In genomic region chr14:74301594-74302159, GRCh38 we compare ENCODE assay signal across 8 cellular contexts. TPM values are rescaled to one million over a fixed set of nuclear protein-coding genes. Genes with fewer than 3 reads are reported as not detected.
A peak's percentile ranks its signal among the peaks of the same experiment; 100 is the strongest.
DNase-seq lines count a peak whose midpoint lies in the region; ATAC-seq and TF ChIP-seq lines count a peak whose summit lies in the region.

No MANE protein-coding gene starts in this region.

- peak overlapping the region in 1 of 2 donors; percentile 81 for H3K9ac ChIP-seq in mucosa of rectum (ENCODE audit: low read depth in 1 of 2, low read length in 2 of 2)

- H3K9me3 ChIP-seq in right atrium auricular region, result no peaks in the 10 kb centered on the region
- no peaks in the 10 kb centered on the region for H3K9me3 ChIP-seq in mucosa of rectum (ENCODE audit: control insufficient read depth in 2 of 2, low read length in 2 of 2)

- H3K4me1 ChIP-seq in right atrium auricular region (peaks cover 0 to 28% of the 10 kb centered on the region in 2 donors), mucosa of rectum (ENCODE audit: control insufficient read depth in 2 of 2, insufficient read depth in 2 of 2, low read length in 2 of 2) (peaks cover 4 to 8% of the 10 kb centered on the region in 2 donors)

- DNase-seq in right atrium auricular region (ENCODE audit: low spot score), result no peak
- no peak for DNase-seq in Right ventricle myocardium superior
- DNase-seq in cardiac fibroblast (ENCODE audit: low read depth in 2 of 2), result no peak
- no peak for DNase-seq in activated effector memory CD4-positive, alpha-beta T cell treated with Interleukin-2 at 50 U/mL for 16 hours
- DNase-seq in iPS-NIHi7 (ENCODE audit: extremely low spot score), result no peak
- no peak for DNase-seq in NCI-H1694 (lab: John Stamatoyannopoulos, UW)
- no peak for DNase-seq in putamen (ENCODE audit: low spot score)

- peak overlapping the region; percentile 86 to 90 for H3K4me3 ChIP-seq in right atrium auricular region
- H3K4me3 ChIP-seq in cardiac fibroblast (replicated peaks in 1 of 2; ENCODE audit: low read depth in 2 of 2, low read length in 2 of 2), result peak overlapping the region; percentile 93 to 97
- H3K4me3 ChIP-seq in mucosa of rectum (ENCODE audit: low read length in 2 of 2), result peak overlapping the region; percentile 92 to 94

- ATAC-seq in Right ventricle myocardium superior (ENCODE audit: poor library complexity), result no peak

- intact Hi-C loops in Right ventricle myocardium superior (cut with DNase I), result no loop called here

- H3K27me3 ChIP-seq in right atrium auricular region (no peaks in the 10 kb centered on the region), mucosa of rectum (ENCODE audit: control insufficient read depth in 2 of 2, insufficient read depth in 2 of 2, low read length in 2 of 2) (no peaks in the 10 kb centered on the region)

- H3K27ac ChIP-seq in right atrium auricular region, result peak overlapping the region; percentile 84 to 91
- peak overlapping the region; percentile 65 to 80 for H3K27ac ChIP-seq in mucosa of rectum (ENCODE audit: low read depth in 2 of 2, low read length in 2 of 2)

- TF ChIP-seq CTCF in right atrium auricular region (IDR thresholded peaks at IDR 0.05) (no peak), cardiac fibroblast (IDR thresholded peaks at IDR 0.05; ENCODE audit: low read depth, low read length) (no peak)

- peaks cover 27% of the 10 kb centered on the region for H3K36me3 ChIP-seq in right atrium auricular region
- peaks cover 17 to 25% of the 10 kb centered on the region in 2 donors for H3K36me3 ChIP-seq in mucosa of rectum (ENCODE audit: control insufficient read depth in 2 of 2, insufficient read depth in 2 of 2, low read length in 2 of 2)

RNA-seq across cellular contexts. Expression of gene ABCD4, which starts 1.1 kb away (rescaled TPM):
- 10 to 100 TPM; 17.0 to 18.1 TPM for total RNA-seq in right atrium auricular region
- 22.1 TPM for total RNA-seq in Right ventricle myocardium superior

RNA-seq across cellular contexts. Expression of gene VRTN, which starts 46.6 kb away (rescaled TPM):
- not detected for total RNA-seq in right atrium auricular region
- total RNA-seq in Right ventricle myocardium superior, result not detected
